ENCODE assay signal across 8 cellular contexts in genomic region chr1:24150228-24151174, GRCh38. TPM values are rescaled to one million over a fixed set of nuclear protein-coding genes. Genes with fewer than 3 reads are reported as not detected.
A peak's percentile ranks its signal among the peaks of the same experiment; 100 is the strongest.
DNase-seq lines count a peak whose midpoint lies in the region; ATAC-seq, FAIRE-seq and TF ChIP-seq lines count a peak whose summit lies in the region.

No MANE protein-coding gene starts in this region.

- H3K36me3 ChIP-seq in naive thymus-derived CD4-positive, alpha-beta T cell (ENCODE audit: control insufficient read depth in 2 of 3, insufficient read depth in 3 of 3, low read length in 3 of 3), result no peaks in the 10 kb centered on the region

- no peaks in the 10 kb centered on the region for H3K36me3 Mint-ChIP-seq in activated T-helper 1 cell treated with anti-CD3 and anti-CD28 coated beads, Interleukin-12 subunit alpha, Interleukin-12 subunit beta, Interleukin-2, Interleukin-4 antibody, amounts not matched to agents 30 ng/mL and 10 ng/mL and 1 ng/mL, durations not matched to agents 14 hours and 24 hours and 36 hours (ENCODE audit: low read depth)
- H3K36me3 Mint-ChIP-seq in naive thymus-derived CD4-positive, alpha-beta T cell, result no peaks in the 10 kb centered on the region

- peak overlapping the region; percentile 24 for H3K4me3 ChIP-seq in fibroblast of mammary gland (ENCODE audit: control insufficient read depth, low read depth, low read length)
- peak overlapping the region; percentile 34 for H3K4me3 ChIP-seq in naive thymus-derived CD4-positive, alpha-beta T cell (ENCODE audit: low read length)

- peak; percentile 17 for FAIRE-seq in RCC 7860 (lab: Jason Lieb, UNC)

- no peaks in the 10 kb centered on the region for H3K9me3 ChIP-seq in naive thymus-derived CD4-positive, alpha-beta T cell (ENCODE audit: control insufficient read depth in 2 of 3, low read length in 3 of 3)

- peak; percentile 74 for ATAC-seq in GM18502 (IDR thresholded peaks at IDR 0.05; ENCODE audit: poor library complexity, unreplicated experiment)
- peak; percentile 96 for ATAC-seq in naive thymus-derived CD4-positive, alpha-beta T cell
- no peak for ATAC-seq in GM18520 (IDR thresholded peaks at IDR 0.05; ENCODE audit: unreplicated experiment)

- H3K27me3 ChIP-seq in naive thymus-derived CD4-positive, alpha-beta T cell (ENCODE audit: control insufficient read depth in 2 of 2, insufficient read depth in 2 of 2, low read length in 2 of 2), result no peaks in the 10 kb centered on the region

- H3K4me1 Mint-ChIP-seq in activated T-helper 1 cell treated with anti-CD3 and anti-CD28 coated beads, Interleukin-12 subunit alpha, Interleukin-12 subunit beta, Interleukin-2, Interleukin-4 antibody, amounts not matched to agents 30 ng/mL and 10 ng/mL and 1 ng/mL, durations not matched to agents 14 hours and 24 hours and 36 hours (ENCODE audit: low read depth), result peaks cover 18% of the 10 kb centered on the region
- H3K4me1 Mint-ChIP-seq in naive thymus-derived CD4-positive, alpha-beta T cell, result peaks cover 9 to 18% (median 14%) of the 10 kb centered on the region in 7 donors

- TF ChIP-seq CTCF in fibroblast of mammary gland (conservative IDR thresholded peaks at IDR 0.05; ENCODE audit: control insufficient read depth, insufficient read depth, low read depth, low read length), result peak; percentile 68

- peaks cover 35% of the 10 kb centered on the region for H3K27me3 Mint-ChIP-seq in activated T-helper 1 cell treated with anti-CD3 and anti-CD28 coated beads, Interleukin-12 subunit alpha, Interleukin-12 subunit beta, Interleukin-2, Interleukin-4 antibody, amounts not matched to agents 30 ng/mL and 10 ng/mL and 1 ng/mL, durations not matched to agents 14 hours and 24 hours and 36 hours (ENCODE audit: insufficient read depth)
- peaks cover 27 to 51% (median 39%) of the 10 kb centered on the region in 5 donors for H3K27me3 Mint-ChIP-seq in naive thymus-derived CD4-positive, alpha-beta T cell

- intact Hi-C loops in activated T-helper 1 cell treated with anti-CD3 and anti-CD28 coated beads, Interleukin-12 subunit alpha, Interleukin-12 subunit beta, Interleukin-2, Interleukin-4 antibody, amounts not matched to agents 30 ng/mL and 10 ng/mL and 1 ng/mL, durations not matched to agents 14 hours and 24 hours and 36 hours (cut with micrococcal nuclease), result loop anchor here (1.0 kb wide), 2 partner anchors 49 to 242 kb away; no protein-coding TSS in a partner anchor
- intact Hi-C loops in naive thymus-derived CD4-positive, alpha-beta T cell (cut with micrococcal nuclease), result loop anchor here (1.0 to 5.0 kb wide), 5 partner anchors 37 to 680 kb away; partner anchors contain the start of genes IFNLR1 (in 2 of the 2) and SRSF10 (in 1 of the 2)

- POLR2A ChIA-PET in naive thymus-derived CD4-positive, alpha-beta T cell (lab: Charles Lee), result interaction anchor here (0.6 kb wide), 1 partner anchor 169 kb away, joined by 4 read pairs; no protein-coding TSS in a partner anchor

- no peaks in the 10 kb centered on the region for H3K9me3 Mint-ChIP-seq in activated T-helper 1 cell treated with anti-CD3 and anti-CD28 coated beads, Interleukin-12 subunit alpha, Interleukin-12 subunit beta, Interleukin-2, Interleukin-4 antibody, amounts not matched to agents 30 ng/mL and 10 ng/mL and 1 ng/mL, durations not matched to agents 14 hours and 24 hours and 36 hours
- H3K9me3 Mint-ChIP-seq in naive thymus-derived CD4-positive, alpha-beta T cell, result no peaks in the 10 kb centered on the region

- CTCF ChIA-PET in naive thymus-derived CD4-positive, alpha-beta T cell (lab: Charles Lee), result interaction anchor here (0.6 to 2.7 kb wide), 13 partner anchors 9 to 686 kb away, joined by 3 to 30 read pairs (median 4); no protein-coding TSS in a partner anchor

- no peak overlapping the region for H3K27ac ChIP-seq in naive thymus-derived CD4-positive, alpha-beta T cell (ENCODE audit: low read depth, low read length)

- H3K27ac Mint-ChIP-seq in activated T-helper 1 cell treated with anti-CD3 and anti-CD28 coated beads, Interleukin-12 subunit alpha, Interleukin-12 subunit beta, Interleukin-2, Interleukin-4 antibody, amounts not matched to agents 30 ng/mL and 10 ng/mL and 1 ng/mL, durations not matched to agents 14 hours and 24 hours and 36 hours, result no peak overlapping the region
- peak overlapping the region in 2 of 9 donors; percentile 54 to 61 for H3K27ac Mint-ChIP-seq in naive thymus-derived CD4-positive, alpha-beta T cell

- DNase-seq in LHCN-M2 (ENCODE audit: low read depth) (peak; percentile 63), RCC 7860 (ENCODE audit: low spot score) (peak; percentile 67), fibroblast of mammary gland (ENCODE audit: low read depth) (peak; percentile 78)
- peak; percentile 77 for DNase-seq in activated T-helper 1 cell treated with anti-CD3 and anti-CD28 coated beads, Interleukin-12 subunit alpha, Interleukin-12 subunit beta, Interleukin-2, Interleukin-4 antibody, amounts not matched to agents 30 ng/mL and 10 ng/mL and 1 ng/mL, durations not matched to agents 14 hours and 24 hours and 36 hours (ENCODE audit: low spot score)
- DNase-seq in naive thymus-derived CD4-positive, alpha-beta T cell, result peak; percentile 56 to 89 (median 77)
- peak; percentile 72 to 73 for DNase-seq in stimulated activated CD8-positive, alpha-beta memory T cell treated with anti-CD3 and anti-CD28 coated beads, Interleukin-7, amount 100 ng/mL, for 4 hours (ENCODE audit: low read depth in 2 of 2)

- peaks cover 4 to 10% of the 10 kb centered on the region in 2 donors for H3K4me1 ChIP-seq in naive thymus-derived CD4-positive, alpha-beta T cell (ENCODE audit: control insufficient read depth in 2 of 2, insufficient read depth in 2 of 2, low read length in 2 of 2)

- peak overlapping the region; percentile 65 for H3K4me3 Mint-ChIP-seq in activated T-helper 1 cell treated with anti-CD3 and anti-CD28 coated beads, Interleukin-12 subunit alpha, Interleukin-12 subunit beta, Interleukin-2, Interleukin-4 antibody, amounts not matched to agents 30 ng/mL and 10 ng/mL and 1 ng/mL, durations not matched to agents 14 hours and 24 hours and 36 hours
- peak overlapping the region; percentile 32 to 82 (median 71) for H3K4me3 Mint-ChIP-seq in naive thymus-derived CD4-positive, alpha-beta T cell

RNA-seq across cellular contexts. Expression of gene IL22RA1, which starts 7.6 kb away (rescaled TPM):
- not detected in 2 replicates for total RNA-seq in LHCN-M2 (2014; rRNA removed)
- polyA plus RNA-seq in LHCN-M2 (2012), result 0.05 TPM
- total RNA-seq in activated T-helper 1 cell treated with anti-CD3 and anti-CD28 coated beads, Interleukin-12 subunit alpha, Interleukin-12 subunit beta, Interleukin-2, Interleukin-4 antibody, amounts not matched to agents 30 ng/mL and 10 ng/mL and 1 ng/mL, durations not matched to agents 14 hours and 24 hours and 36 hours, result not detected in 2 replicates
- total RNA-seq in naive thymus-derived CD4-positive, alpha-beta T cell, result not detected
- not detected for polyA plus RNA-seq in naive thymus-derived CD4-positive, alpha-beta T cell

RNA-seq across cellular contexts. Expression of gene IFNLR1, which starts 36.6 kb away (rescaled TPM):
- total RNA-seq in LHCN-M2 (2014; rRNA removed), result not detected in 2 replicates
- not detected for polyA plus RNA-seq in LHCN-M2 (2012)
- 2.2 and 3.1 TPM in 2 replicates for total RNA-seq in activated T-helper 1 cell treated with anti-CD3 and anti-CD28 coated beads, Interleukin-12 subunit alpha, Interleukin-12 subunit beta, Interleukin-2, Interleukin-4 antibody, amounts not matched to agents 30 ng/mL and 10 ng/mL and 1 ng/mL, durations not matched to agents 14 hours and 24 hours and 36 hours
- 1 to 10 TPM; 1.0 to 3.9 (median 2.6) TPM for total RNA-seq in naive thymus-derived CD4-positive, alpha-beta T cell
- polyA plus RNA-seq in naive thymus-derived CD4-positive, alpha-beta T cell, result under 1 TPM; 0.08 to 0.75 TPM

RNA-seq across cellular contexts. Expression of gene MYOM3, which starts 38.6 kb away (rescaled TPM):
- total RNA-seq in LHCN-M2 (2014; rRNA removed), result not detected in 2 replicates
- 0.02 TPM for polyA plus RNA-seq in LHCN-M2 (2012)
- not detected in 2 replicates for total RNA-seq in activated T-helper 1 cell treated with anti-CD3 and anti-CD28 coated beads, Interleukin-12 subunit alpha, Interleukin-12 subunit beta, Interleukin-2, Interleukin-4 antibody, amounts not matched to agents 30 ng/mL and 10 ng/mL and 1 ng/mL, durations not matched to agents 14 hours and 24 hours and 36 hours
- total RNA-seq in naive thymus-derived CD4-positive, alpha-beta T cell, result not detected
- not detected for polyA plus RNA-seq in naive thymus-derived CD4-positive, alpha-beta T cell
